Comparison of ENCODE assay signal across 21 cellular contexts in genomic region chr11:15143855-15144254, GRCh38. TPM values are rescaled to one million over a fixed set of nuclear protein-coding genes. Genes with fewer than 3 reads are reported as not detected.
"Had no signal": no experiment of that assay in that cellular context is flagged by ENCODE, and none has a peak within 500 bp of the region (broad histone marks: within the 10 kb centered on the region; RNA-seq: fewer than 3 reads in every experiment).

No MANE protein-coding gene starts in this region.

- DNase-seq: KBM-7, MV-4-11, NCI-H1092, NCI-H1105 treated with DMSO at 0.1 percent for 48 hours, NCI-H1417 treated with DMSO at 0.1 percent for 48 hours, NCI-H146, NCI-H187 treated with DMSO at 0.1 percent for 48 hours, NCI-H2029 treated with DMSO at 0.1 percent for 48 hours, NCI-H2171 treated with DMSO at 0.1 percent for 48 hours, NCI-H2227 treated with DMSO at 0.1 percent for 48 hours, NCI-H446, NCI-H510A, NCI-H524 treated with DMSO at 0.1 percent for 48 hours, NCI-H69, NCI-H774, Right ventricle myocardium superior, RPMI8226, SK-N-SH, SW 1271, T-cell had no signal

- H3K9me3 ChIP-seq: SK-N-SH had no signal

- H3K9ac ChIP-seq: SK-N-SH had no signal

- H3K4me2 ChIP-seq: SK-N-SH had no signal

- FAIRE-seq: RCC 7860 had no signal

RNA-seq across cellular contexts. Expression of gene INSC, which starts 29.1 kb away (rescaled TPM):
- polyA plus RNA-seq: SK-N-SH had no signal
